In genomic region chr7:55081067-55081853, GRCh38 we compare ENCODE assay signal across 13 cellular contexts.
DNase-seq lines count a peak whose midpoint lies in the region; ATAC-seq and TF ChIP-seq lines count a peak whose summit lies in the region.
"Had no signal": no experiment of that assay in that cellular context is flagged by ENCODE, and none has a peak within 500 bp of the region (broad histone marks: within the 10 kb centered on the region; RNA-seq: fewer than 3 reads in every experiment).

No MANE protein-coding gene starts in this region.

- peaks cover 19% of the 10 kb centered on the region for H3K4me1 ChIP-seq in rectal smooth muscle tissue (ENCODE audit: control insufficient read depth, insufficient read depth, low read length)

- POLR2A ChIA-PET in RWPE1 (lab: Yijun Ruan, JAX; ENCODE audit: low non-redundant PET): no interaction called here

- no peaks in the 10 kb centered on the region for H3K27me3 ChIP-seq in rectal smooth muscle tissue (ENCODE audit: control insufficient read depth, insufficient read depth, low read length)
- H3K27me3 ChIP-seq: neural progenitor cell had no signal

- CTCF ChIA-PET in RWPE1 (lab: Yijun Ruan, JAX): interaction anchor here (0.6 kb wide), 1 partner anchor 10 kb away, joined by 4 read pairs; no protein-coding TSS in a partner anchor

- no peaks in the 10 kb centered on the region for H3K36me3 ChIP-seq in rectal smooth muscle tissue (ENCODE audit: control insufficient read depth, insufficient read depth, low read length)
- H3K36me3 ChIP-seq: neural progenitor cell had no signal

- TF ChIP-seq CTCF in RWPE1 (conservative IDR thresholded peaks at IDR 0.05; ENCODE audit: low read depth): no peak

- H3K27ac ChIP-seq in RWPE1 (peak overlapping the region; percentile 65), rectal smooth muscle tissue (ENCODE audit: low read depth, low read length) (peak overlapping the region; percentile 65)
- H3K27ac ChIP-seq: KMS-11, neural progenitor cell had no signal

- intact Hi-C loops in left ventricle myocardium superior (cut with micrococcal nuclease): no loop called here

- H3K9ac ChIP-seq in rectal smooth muscle tissue (ENCODE audit: low read length): no peak overlapping the region
- H3K9ac ChIP-seq: KMS-11, neural progenitor cell had no signal

- ATAC-seq in left ventricle myocardium superior: peak; percentile 56
- ATAC-seq in HG02970 (IDR thresholded peaks at IDR 0.05; ENCODE audit: low FRiP score, unreplicated experiment): no peak

- in situ Hi-C loops in KBM-7 (cut with MboI; ENCODE audit: low pct_unique_long_range_greater_than_20kb, low sequenced_read_pairs): no loop called here

- peak overlapping the region; percentile 29 for H3K4me3 ChIP-seq in rectal smooth muscle tissue (ENCODE audit: low read length)
- H3K4me3 ChIP-seq: neural progenitor cell had no signal

- DNase-seq in AG20443 (ENCODE audit: low spot score): peak; percentile 33
- no peak for DNase-seq in RWPE1 (ENCODE audit: low spot score)
- DNase-seq in left ventricle myocardium superior: no peak
- no peak for DNase-seq in DMS79 treated with DMSO at 0.1 percent for 48 hours (lab: John Stamatoyannopoulos, UW)
- no peak for DNase-seq in KBM-7
- DNase-seq in globus pallidus (ENCODE audit: low spot score): no peak
- DNase-seq: erythroblast, SHP77, substantia nigra had no signal
